In genomic region chr1:93079685-93080141, GRCh38 we compare ENCODE assay signal across 8 cellular contexts. TPM values are rescaled to one million over a fixed set of nuclear protein-coding genes. Genes with fewer than 3 reads are reported as not detected.
DNase-seq lines count a peak whose midpoint lies in the region; ATAC-seq, FAIRE-seq and TF ChIP-seq lines count a peak whose summit lies in the region.

No MANE protein-coding gene starts in this region.

- intact Hi-C loops in K562 (cut with micrococcal nuclease): loop anchor here (2.0 to 5.0 kb wide), 4 partner anchors 58 to 268 kb away; partner anchors contain the start of genes CCDC18, DR1 and TMED5

- H3K9me3 ChIP-seq in SJCRH30 (replicated peaks) (0 out of 2 replicates have a peak, but pooled peaks cover 4% of the 10 kb centered on the region), K562 (replicated peaks; ENCODE audit: control insufficient read depth, insufficient read depth, low read depth, low read length) (peaks cover 23% of the 10 kb centered on the region), iPS-18c (ENCODE audit: control insufficient read depth, insufficient read depth, low read length) (no peaks in the 10 kb centered on the region), skeletal muscle satellite cell (replicated peaks; ENCODE audit: low read length) (no peaks in the 10 kb centered on the region)

- H3K9me1 ChIP-seq in K562 (ENCODE audit: control insufficient read depth, insufficient read depth, low read length): no peaks in the 10 kb centered on the region

- peaks cover 68% of the 10 kb centered on the region for H3K79me2 ChIP-seq in K562 (ENCODE audit: control insufficient read depth, insufficient read depth, low read length)

- H2AFZ ChIP-seq in K562 (ENCODE audit: low read depth, low read length): peak overlapping the region; percentile 90

- peak overlapping the region; percentile 98 for H3K4me2 ChIP-seq in K562 (ENCODE audit: insufficient read depth, low read length)
- peak overlapping the region; percentile 93 for H3K4me2 ChIP-seq in skeletal muscle satellite cell (ENCODE audit: low read length)

- CTCF ChIA-PET in AG04449 (lab: Yijun Ruan, JAX) (interaction anchor here (0.6 to 2.9 kb wide), 16 partner anchors 10 to 765 kb away, joined by 3 to 23 read pairs (median 4); no protein-coding TSS in a partner anchor), K562 (lab: Yijun Ruan, JAX; ENCODE audit: low intra/inter-chr PET ratio) (no interaction called here)

- no peak; the same call in 1 of the 2 replicates for TF ChIP-seq EP300 in K562 (IDR thresholded peaks at IDR 0.05; ENCODE audit: low read length)

- in situ Hi-C loops in K562 (cut with MboI): no loop called here

- H3K4me1 ChIP-seq in SJCRH30: 0 out of 2 replicates have a peak, but pooled peaks cover 9% of the 10 kb centered on the region
- H3K4me1 ChIP-seq in K562 (replicated peaks in 1 of 2; ENCODE audit: control insufficient read depth in 2 of 2, insufficient read depth in 2 of 2, low read length in 2 of 2): peaks cover 0 to 6% of the 10 kb centered on the region in 2 experiments; a peak in 3 of 5 replicates
- H3K4me1 ChIP-seq in skeletal muscle satellite cell (ENCODE audit: control insufficient read depth, insufficient read depth, low read length): peaks cover 24% of the 10 kb centered on the region

- no peaks in the 10 kb centered on the region for H3K27me3 ChIP-seq in SJCRH30
- no peaks in the 10 kb centered on the region for H3K27me3 ChIP-seq in K562 (ENCODE audit: control insufficient read depth in 2 of 2, insufficient read depth in 2 of 2, low read length in 2 of 2)
- no peaks in the 10 kb centered on the region for H3K27me3 ChIP-seq in skeletal muscle satellite cell (ENCODE audit: control insufficient read depth, insufficient read depth, low read length)

- peak overlapping the region; percentile 79 for H3K27ac ChIP-seq in SJCRH30
- H3K27ac ChIP-seq in K562 (ENCODE audit: extremely low read depth, low read depth, low read length): peak overlapping the region; percentile 96

- POLR2A ChIA-PET in AG04449 (lab: Yijun Ruan, JAX) (interaction anchor here (0.7 to 2.0 kb wide), 8 partner anchors 10 to 1338 kb away, joined by 3 to 6 read pairs (median 4); no protein-coding TSS in a partner anchor), K562 (lab: Yijun Ruan, JAX) (interaction anchor here (0.7 to 4.7 kb wide), 13 partner anchors 14 to 699 kb away, joined by 3 to 71 read pairs (median 4); partner anchors contain the start of genes DR1 and FNBP1L)

- DNase-seq in AG04449 (ENCODE audit: low read depth, low spot score) (no peak), GM19239 (ENCODE audit: insufficient read length, low spot score) (no peak), SJCRH30 (peak; percentile 41 to 54), K562 (ENCODE audit: extremely low read depth in 1 of 4, low spot score in 3 of 4) (peak; percentile 59 to 75 (median 62)), ureter (ENCODE audit: low spot score) (no peak)

- FAIRE-seq in GM19239 (lab: Jason Lieb, UNC) (peak; percentile 4), K562 (lab: Jason Lieb, UNC) (no peak)

- TF ChIP-seq CTCF in AG04449 (IDR thresholded peaks at IDR 0.05; ENCODE audit: insufficient read depth, low read length, missing control alignments) (no peak), K562 (IDR thresholded peaks at IDR 0.05 in 2 of 3, conservative IDR thresholded peaks at IDR 0.05 in 1 of 3; ENCODE audit: insufficient read depth in 2 of 3, low read depth in 1 of 3, low read length in 3 of 3) (no peak)

- no peak for TF ChIP-seq POLR2A in K562 (conservative IDR thresholded peaks at IDR 0.05)

- no peaks in the 10 kb centered on the region for H4K20me1 ChIP-seq in K562 (replicated peaks; ENCODE audit: control insufficient read depth, insufficient read depth, low read length)

- H3K36me3 ChIP-seq in SJCRH30: peaks cover 26% of the 10 kb centered on the region
- peaks cover 32% of the 10 kb centered on the region for H3K36me3 ChIP-seq in K562 (ENCODE audit: control insufficient read depth, insufficient read depth, low read length)
- peaks cover 4% of the 10 kb centered on the region for H3K36me3 ChIP-seq in skeletal muscle satellite cell (ENCODE audit: insufficient read depth, low read length)

- TF ChIP-seq RAD21 in K562 (CRISPR knock-in tag; conservative IDR thresholded peaks at IDR 0.05 in 1 of 2, IDR thresholded peaks at IDR 0.05 in 1 of 2): no peak

- 1% methylated on average over 12 of the region's 13 CpGs for WGBS in K562 (ENCODE audit: insufficient coverage, low coverage, missing lambda C conversion rate)

- peak overlapping the region; percentile 98 to 99 for H3K9ac ChIP-seq in K562 (ENCODE audit: insufficient read depth in 1 of 2, low read depth in 2 of 2, low read length in 2 of 2)
- peak overlapping the region; percentile 90 for H3K9ac ChIP-seq in skeletal muscle satellite cell (ENCODE audit: low read depth, low read length)

- BruUV-seq in K562 (replicated peaks; lab: Mats Ljungman, UMichigan): no TSS peak

- peak overlapping the region; percentile 97 for H3K4me3 ChIP-seq in AG04449 (ENCODE audit: low read depth, low read length)
- H3K4me3 ChIP-seq in SJCRH30: peak overlapping the region; percentile 90
- peak overlapping the region; percentile 92 for H3K4me3 ChIP-seq in K562
- H3K4me3 ChIP-seq in iPS-18c (ENCODE audit: insufficient read depth, low read depth, low read length): peak overlapping the region; percentile 97
- peak overlapping the region; percentile 90 for H3K4me3 ChIP-seq in skeletal muscle satellite cell (ENCODE audit: low read length)

- ATAC-seq in K562 (peak; percentile 70), GM18498 (IDR thresholded peaks at IDR 0.05; ENCODE audit: unreplicated experiment) (no peak)

TF ChIP-seq in K562, 482 proteins besides CTCF, POLR2A, EP300 and RAD21 (continues in another document):
- peak in 2 of 3 experiments; percentile 22 to 57 for TF ChIP-seq YY1 (IDR thresholded peaks at IDR 0.05; ENCODE audit: borderline replicate concordance in 1 of 3, control insufficient read depth in 1 of 3, extremely low read depth in 1 of 3, insufficient read depth in 3 of 3, insufficient read length in 1 of 3, insufficient replicate concordance in 2 of 3, low read depth in 1 of 3, low read length in 2 of 3)
- peak; percentile 14; the same call in 1 of the 2 replicates for TF ChIP-seq POLR2AphosphoS5 (IDR thresholded peaks at IDR 0.05; ENCODE audit: control insufficient read depth, insufficient read depth, low read depth, low read length)
- 0 out of 2 replicates have a peak, but pooled peaks have one; percentile 13 for TF ChIP-seq MTA2 (IDR thresholded peaks at IDR 0.05; ENCODE audit: low read depth)

RNA-seq across cellular contexts. Expression of gene MTF2, which starts 0.6 kb away (rescaled TPM):
- 49.6 and 57.2 TPM in 2 replicates for total RNA-seq in SJCRH30 (2014; rRNA removed; shearing (Covaris generic))
- 113 and 169 TPM in 2 replicates for total RNA-seq in K562 (2011; cell fraction: chromatin; rRNA removed; ENCODE audit: low replicate concordance)
- total RNA-seq in K562 (2011; cell fraction: nucleolus; rRNA removed): 52.4 and 56.5 TPM in 2 replicates
- 83.4 and 116 TPM in 2 replicates for total RNA-seq in K562 (2011; cell fraction: nucleoplasm; rRNA removed)
- 41.8 and 59.6 TPM in 2 replicates for total RNA-seq in K562 (2014; rRNA removed)
- 61.0 and 73.0 TPM in 2 replicates for total RNA-seq in K562 (2014; rRNA removed; fragmentation: Illumina TruSeq; extraction: Trizol)
- 48.6 and 57.7 TPM in 2 replicates for total RNA-seq in K562 (2015; rRNA removed; fragmentation: Illumina TruSeq; extraction: Trizol)
- total RNA-seq in K562 (2021): 65.2 and 73.5 TPM in 2 replicates
- 102 and 124 TPM in 2 replicates for polyA plus RNA-seq in K562 (2011; rRNA removed)
- 33.7 and 48.2 TPM in 2 replicates for polyA plus RNA-seq in K562 (2011; cell fraction: cytosol; rRNA removed)
- 70.9 and 72.2 TPM in 2 replicates for polyA plus RNA-seq in K562 (2011; cell fraction: nucleus; rRNA removed)
- polyA plus RNA-seq in K562 (2012): 26.3 and 52.8 TPM in 2 replicates
- 46.4 and 49.6 TPM in 2 replicates for polyA plus RNA-seq in K562 (2014; fragmentation: Illumina TruSeq; extraction: Trizol)
- 10 to 100 TPM; 29.3 to 35.7 TPM for polyA plus RNA-seq in K562 (2014; fragmentation: Nextera tagmentation; extraction: Ambion mirVana)
- polyA plus RNA-seq in K562 (2014; rRNA removed): 44.1 and 48.3 TPM in 2 replicates
- 207 and 218 TPM in 2 replicates for polyA minus RNA-seq in K562 (2011; rRNA and poly(A)+ RNA removed)
- polyA minus RNA-seq in K562 (2011; cell fraction: cytosol; rRNA and poly(A)+ RNA removed): 42.9 and 48.8 TPM in 2 replicates
- 80.4 and 145 TPM in 2 replicates for polyA minus RNA-seq in K562 (2011; cell fraction: nucleus; rRNA and poly(A)+ RNA removed)
- total RNA-seq in skeletal muscle satellite cell (2012; rRNA removed): 9.6 and 15.2 TPM in 2 replicates
- total RNA-seq in ureter: 33.2 TPM

Comparison
In these comparisons a context has a peak if more than half of its experiments do, and no peak if none do; other contexts are left out.
1. DNase-seq: peak in SJCRH30 (2 of 2) and K562 (4 of 4); none in AG04449 (single experiment), GM19239 (single experiment) and ureter (single experiment).
2. Peak in every context shown above with its lines, with median percentiles within 50 percentile points of each other: H3K4me3 ChIP-seq.